14 cellular contexts compared by ENCODE assay signal in the genomic region with DNA sequence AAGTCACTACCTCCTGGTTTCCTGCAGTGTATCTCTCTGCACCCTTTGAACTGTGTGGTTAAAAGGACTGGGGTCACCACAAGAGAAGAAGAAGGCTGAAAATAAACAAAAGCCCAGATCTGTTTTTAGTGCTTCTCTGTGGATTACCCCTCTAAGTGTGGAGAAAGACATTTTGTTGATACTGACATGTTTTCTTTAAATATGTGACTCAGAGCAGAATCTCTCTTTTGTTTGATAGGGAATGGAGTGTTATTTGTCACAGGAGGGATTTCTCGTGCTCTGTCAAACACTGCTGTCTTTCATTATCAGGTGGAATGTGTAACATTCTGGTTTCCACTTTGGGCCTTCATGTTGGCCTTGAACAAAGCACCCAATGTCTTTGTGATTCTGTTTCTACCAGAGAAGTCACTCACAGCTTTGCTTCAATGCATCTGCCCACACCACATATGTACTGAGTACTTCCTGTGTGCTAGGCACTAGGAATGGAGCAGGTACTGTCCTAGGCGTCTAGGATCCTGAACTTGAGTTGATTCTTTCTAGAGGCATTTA.
DNase-seq lines count a peak whose midpoint lies in the region; ATAC-seq lines count a peak whose summit lies in the region.
"Had no signal": no experiment of that assay in that cellular context is flagged by ENCODE, and none has a peak within 500 bp of the region (broad histone marks: within the 10 kb centered on the region; RNA-seq: fewer than 3 reads in every experiment).

No MANE protein-coding gene starts in this region.

- peaks cover 6% of the 10 kb centered on the region for H3K4me1 Mint-ChIP-seq in activated CD4-positive, alpha-beta T cell treated with anti-CD3 and anti-CD28 coated beads, Interleukin-2, amount 10 ng/mL, durations not matched to agents 24 days and 14 days
- peaks cover 7% of the 10 kb centered on the region for H3K4me1 Mint-ChIP-seq in T-helper 2 cell treated with Interferon-gamma antibody and Interleukin-4, amounts not matched to agents 5 μg/mL and 100 μg/mL, for 36 hours (ENCODE audit: low read depth)
- peaks cover 6 to 27% (median 13%) of the 10 kb centered on the region in 7 donors for H3K4me1 Mint-ChIP-seq in naive thymus-derived CD4-positive, alpha-beta T cell

- peak overlapping the region; percentile 55 for H3K27ac Mint-ChIP-seq in activated CD4-positive, alpha-beta T cell treated with anti-CD3 and anti-CD28 coated beads, Interleukin-2, amount 10 ng/mL, durations not matched to agents 24 days and 14 days
- peak overlapping the region; percentile 41 for H3K27ac Mint-ChIP-seq in T-helper 2 cell treated with Interferon-gamma antibody and Interleukin-4, amounts not matched to agents 5 μg/mL and 100 μg/mL, for 36 hours
- peak overlapping the region in 6 of 9 donors; percentile 55 to 82 (median 68) for H3K27ac Mint-ChIP-seq in naive thymus-derived CD4-positive, alpha-beta T cell
- H3K27ac Mint-ChIP-seq: mesothelial cell of epicardium had no signal

- H3K36me3 ChIP-seq in naive thymus-derived CD4-positive, alpha-beta T cell (ENCODE audit: control insufficient read depth in 2 of 3, insufficient read depth in 3 of 3, low read length in 3 of 3) = peaks cover 0 to 8% (median 0%) of the 10 kb centered on the region in 3 experiments
- H3K36me3 ChIP-seq: gastrocnemius medialis had no signal

- H3K9me3 ChIP-seq in naive thymus-derived CD4-positive, alpha-beta T cell (ENCODE audit: control insufficient read depth in 2 of 3, low read length in 3 of 3) = no peaks in the 10 kb centered on the region
- H3K9me3 ChIP-seq: gastrocnemius medialis had no signal

- DNase-seq in activated CD4-positive, alpha-beta T cell treated with anti-CD3 and anti-CD28 coated beads, Interleukin-2, amount 10 ng/mL, durations not matched to agents 24 days and 14 days = no peak
- DNase-seq in activated CD4-positive, alpha-beta T cell treated with anti-CD3 and anti-CD28 coated beads for 48 hours = no peak
- no peak for DNase-seq in T-helper 2 cell treated with Interferon-gamma antibody and Interleukin-4, amounts not matched to agents 5 μg/mL and 100 μg/mL, for 36 hours (ENCODE audit: low spot score)
- DNase-seq in naive thymus-derived CD4-positive, alpha-beta T cell = peak in 3 of 9 donors; percentile 3 to 16 (median 5)
- DNase-seq in amniotic stem cell (lab: John Stamatoyannopoulos, UW) = no peak
- DNase-seq in NCI-H2171 treated with DMSO at 0.1 percent for 48 hours (lab: John Stamatoyannopoulos, UW) = no peak
- DNase-seq: activated CD4-positive, alpha-beta T cell treated with anti-CD3 and anti-CD28 coated beads, Interleukin-2, amount 50 U/mL, for 4 hours; central memory CD4-positive, alpha-beta T cell; gastrocnemius medialis; NCI-H1417 treated with DMSO at 0.1 percent for 48 hours; small intestine had no signal

- H3K4me3 Mint-ChIP-seq in activated CD4-positive, alpha-beta T cell treated with anti-CD3 and anti-CD28 coated beads, Interleukin-2, amount 10 ng/mL, durations not matched to agents 24 days and 14 days = peak overlapping the region; percentile 51
- peak overlapping the region; percentile 45 for H3K4me3 Mint-ChIP-seq in T-helper 2 cell treated with Interferon-gamma antibody and Interleukin-4, amounts not matched to agents 5 μg/mL and 100 μg/mL, for 36 hours
- H3K4me3 Mint-ChIP-seq in naive thymus-derived CD4-positive, alpha-beta T cell = peak overlapping the region in 8 of 10 donors; percentile 4 to 71 (median 47)
- H3K4me3 Mint-ChIP-seq: mesothelial cell of epicardium had no signal

- no peak overlapping the region for H3K27ac ChIP-seq in naive thymus-derived CD4-positive, alpha-beta T cell (ENCODE audit: low read depth, low read length)
- H3K27ac ChIP-seq: gastrocnemius medialis had no signal

- peaks cover 6 to 10% of the 10 kb centered on the region in 2 donors for H3K4me1 ChIP-seq in naive thymus-derived CD4-positive, alpha-beta T cell (ENCODE audit: control insufficient read depth in 2 of 2, insufficient read depth in 2 of 2, low read length in 2 of 2)
- H3K4me1 ChIP-seq: gastrocnemius medialis had no signal

- H3K4me3 ChIP-seq in naive thymus-derived CD4-positive, alpha-beta T cell (ENCODE audit: low read length) = no peak overlapping the region
- H3K4me3 ChIP-seq: gastrocnemius medialis had no signal

- CTCF ChIA-PET in naive thymus-derived CD4-positive, alpha-beta T cell (lab: Charles Lee) = no interaction called here

- no peaks in the 10 kb centered on the region for H3K27me3 ChIP-seq in naive thymus-derived CD4-positive, alpha-beta T cell (ENCODE audit: control insufficient read depth in 2 of 2, insufficient read depth in 2 of 2, low read length in 2 of 2)
- H3K27me3 ChIP-seq: gastrocnemius medialis had no signal

- H3K9me3 Mint-ChIP-seq in activated CD4-positive, alpha-beta T cell treated with anti-CD3 and anti-CD28 coated beads, Interleukin-2, amount 10 ng/mL, durations not matched to agents 24 days and 14 days = peaks cover 7% of the 10 kb centered on the region
- H3K9me3 Mint-ChIP-seq in T-helper 2 cell treated with Interferon-gamma antibody and Interleukin-4, amounts not matched to agents 5 μg/mL and 100 μg/mL, for 36 hours = no peaks in the 10 kb centered on the region
- H3K9me3 Mint-ChIP-seq in naive thymus-derived CD4-positive, alpha-beta T cell = peaks cover 0 to 5% (median 0%) of the 10 kb centered on the region in 11 donors
- H3K9me3 Mint-ChIP-seq: mesothelial cell of epicardium had no signal

- H3K36me3 Mint-ChIP-seq in activated CD4-positive, alpha-beta T cell treated with anti-CD3 and anti-CD28 coated beads, Interleukin-2, amount 10 ng/mL, durations not matched to agents 24 days and 14 days (ENCODE audit: low read depth) = peaks cover 54% of the 10 kb centered on the region
- peaks cover 44% of the 10 kb centered on the region for H3K36me3 Mint-ChIP-seq in T-helper 2 cell treated with Interferon-gamma antibody and Interleukin-4, amounts not matched to agents 5 μg/mL and 100 μg/mL, for 36 hours (ENCODE audit: low read depth)
- peaks cover 6 to 60% (median 36%) of the 10 kb centered on the region in 5 donors for H3K36me3 Mint-ChIP-seq in naive thymus-derived CD4-positive, alpha-beta T cell
- H3K36me3 Mint-ChIP-seq: mesothelial cell of epicardium had no signal

- no peaks in the 10 kb centered on the region for H3K27me3 Mint-ChIP-seq in activated CD4-positive, alpha-beta T cell treated with anti-CD3 and anti-CD28 coated beads, Interleukin-2, amount 10 ng/mL, durations not matched to agents 24 days and 14 days
- H3K27me3 Mint-ChIP-seq in T-helper 2 cell treated with Interferon-gamma antibody and Interleukin-4, amounts not matched to agents 5 μg/mL and 100 μg/mL, for 36 hours (ENCODE audit: low read depth) = no peaks in the 10 kb centered on the region
- H3K27me3 Mint-ChIP-seq in naive thymus-derived CD4-positive, alpha-beta T cell = no peaks in the 10 kb centered on the region

- POLR2A ChIA-PET in naive thymus-derived CD4-positive, alpha-beta T cell (lab: Charles Lee) = no interaction called here

- intact Hi-C loops in activated CD4-positive, alpha-beta T cell treated with anti-CD3 and anti-CD28 coated beads, Interleukin-2, amount 10 ng/mL, durations not matched to agents 24 days and 14 days (cut with micrococcal nuclease) = no loop called here
- intact Hi-C loops in naive thymus-derived CD4-positive, alpha-beta T cell (cut with micrococcal nuclease) = loop anchor here in 1 of 2 donors (2.0 kb wide), 1 partner anchor 32 kb away; no protein-coding TSS in a partner anchor

- ATAC-seq in HG02642 (IDR thresholded peaks at IDR 0.05; ENCODE audit: poor library complexity, unreplicated experiment) = peak; percentile 54
- peak; percentile 52 for ATAC-seq in naive thymus-derived CD4-positive, alpha-beta T cell
- no peak for ATAC-seq in GM21515 (IDR thresholded peaks at IDR 0.05; ENCODE audit: unreplicated experiment)
- ATAC-seq: gastrocnemius medialis had no signal
